Comparison of ENCODE assay signal across 8 cellular contexts in the genomic region with DNA sequence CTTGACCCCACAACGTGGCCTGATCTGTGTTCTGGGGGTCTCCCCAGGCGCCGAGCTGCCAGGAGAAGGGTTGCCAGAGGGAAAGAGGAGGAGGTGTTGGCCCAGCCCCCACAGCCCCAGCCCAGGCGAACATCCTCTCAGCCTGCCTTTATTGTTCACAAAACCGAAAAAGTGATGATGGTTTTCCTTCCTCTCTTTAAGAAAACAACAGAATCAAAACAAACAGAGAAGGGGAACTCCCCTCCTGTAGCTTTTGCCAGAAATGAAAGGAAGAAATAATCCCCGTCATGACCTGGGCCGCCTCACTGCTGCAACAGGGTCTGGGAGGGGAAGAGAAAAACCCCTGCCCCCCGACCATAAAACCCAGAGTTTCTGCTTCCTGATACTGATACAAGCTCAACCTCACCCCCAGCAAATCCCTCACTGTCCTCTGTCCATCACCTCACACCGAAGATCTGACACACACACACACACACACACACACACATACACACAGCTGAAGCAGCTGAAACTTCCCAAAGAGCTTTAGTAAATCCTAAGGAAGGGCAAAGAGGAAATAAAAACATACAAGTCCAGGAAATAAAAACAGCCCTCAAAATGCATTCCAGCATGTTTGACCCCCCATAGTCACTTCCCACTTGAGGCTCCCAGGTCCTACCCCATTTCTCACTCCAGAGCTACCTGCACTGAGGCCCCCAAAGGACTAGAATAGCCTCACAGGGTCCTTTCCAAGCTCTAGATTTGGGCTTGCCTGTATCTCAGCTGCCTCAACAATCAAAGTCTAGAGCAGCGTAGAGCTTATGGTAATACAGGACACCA. TPM values are rescaled to one million over a fixed set of nuclear protein-coding genes. Genes with fewer than 3 reads are reported as not detected.
DNase-seq lines count a peak whose midpoint lies in the region; ATAC-seq, FAIRE-seq and TF ChIP-seq lines count a peak whose summit lies in the region.

No MANE protein-coding gene starts in this region.

- peak overlapping the region; percentile 67 for H3K9ac ChIP-seq in GM12878 (ENCODE audit: control insufficient read depth, insufficient read depth, low read length)
- no peak overlapping the region for H3K9ac ChIP-seq in parathyroid adenoma

- no peak for TF ChIP-seq CTCF in GM12878 (IDR thresholded peaks at IDR 0.05 in 2 of 3, conservative IDR thresholded peaks at IDR 0.05 in 1 of 3; ENCODE audit: control insufficient read depth in 2 of 3, extremely low read depth in 1 of 3, insufficient read depth in 1 of 3, low read depth in 3 of 3, low read length in 3 of 3)
- no peak for TF ChIP-seq CTCF in parathyroid adenoma (IDR thresholded peaks at IDR 0.05)
- no peak for TF ChIP-seq CTCF in WERI-Rb-1 (IDR thresholded peaks at IDR 0.05; ENCODE audit: low read depth, low read length)

- SMC1A ChIA-PET in GM12878 (lab: Charles Lee; ENCODE audit: uncharacterized antibody, unreplicated experiment), result interaction anchor here (0.8 to 10.8 kb wide), 21 partner anchors 8 to 392 kb away, joined by 3 to 147 read pairs (median 3); a partner anchor contains a TSS

- POLR2A ChIA-PET in GM12878 (lab: Charles Lee), result interaction anchor here (0.8 to 2.5 kb wide), 10 partner anchors 9 to 54 kb away, joined by 4 to 23 read pairs (median 8); a partner anchor contains a TSS

- H3K27me3 ChIP-seq in GM12878 (replicated peaks in 1 of 2; ENCODE audit: control insufficient read depth in 2 of 2, insufficient read depth in 2 of 2, low read length in 1 of 2) (no peaks in the 10 kb centered on the region; a peak in 1 of 4 replicates), parathyroid adenoma (ENCODE audit: control insufficient read depth, insufficient read depth, low read length) (no peaks in the 10 kb centered on the region), WERI-Rb-1 (ENCODE audit: insufficient read depth, low read depth, severe bottlenecking) (no peaks in the 10 kb centered on the region)

- intact Hi-C loops in GM12878 (cut with micrococcal nuclease; ENCODE audit: unreplicated experiment), result loop anchor here (1.0 to 2.0 kb wide), 2 partner anchors 45 to 54 kb away; no protein-coding TSS in a partner anchor

- in situ Hi-C loops in GM12878 (cut with MboI), result no loop called here

- no peak for TF ChIP-seq POLR2A in GM12878 (IDR thresholded peaks at IDR 0.05; ENCODE audit: low read depth, low read length)

- no peaks in the 10 kb centered on the region for H4K20me1 ChIP-seq in GM12878 (ENCODE audit: control insufficient read depth, insufficient read depth)

- H3K27ac ChIP-seq in GM12878 (ENCODE audit: control insufficient read depth, insufficient read depth), result peak overlapping the region; percentile 73
- peak overlapping the region; percentile 36 for H3K27ac ChIP-seq in parathyroid adenoma
- H3K27ac ChIP-seq in WERI-Rb-1, result no peak overlapping the region

- H2AFZ ChIP-seq in GM12878 (ENCODE audit: control insufficient read depth, low read depth, low read length) (peak overlapping the region; percentile 21), parathyroid adenoma (no peak overlapping the region)

- H3K79me2 ChIP-seq in GM12878 (ENCODE audit: control insufficient read depth, insufficient read depth, low read length) (no peaks in the 10 kb centered on the region), parathyroid adenoma (no peaks in the 10 kb centered on the region)

- H3K36me3 ChIP-seq in GM12878 (ENCODE audit: control insufficient read depth in 2 of 2, insufficient read depth in 2 of 2, low read length in 1 of 2), result no peaks in the 10 kb centered on the region
- H3K36me3 ChIP-seq in parathyroid adenoma (ENCODE audit: control insufficient read depth, insufficient read depth, low read length), result no peaks in the 10 kb centered on the region
- H3K36me3 ChIP-seq in WERI-Rb-1, result no peaks in the 10 kb centered on the region

- WGBS in GM12878 (ENCODE audit: insufficient coverage, insufficient replicate concordance, low lambda C conversion rate, missing lambda C conversion rate), result 0% methylated on average over 10 of the region's 10 CpGs

- no peaks in the 10 kb centered on the region for H3K9me3 ChIP-seq in GM12878 (replicated peaks; ENCODE audit: control insufficient read depth, insufficient read depth, low read length)
- peaks cover 7% of the 10 kb centered on the region for H3K9me3 ChIP-seq in parathyroid adenoma (ENCODE audit: control insufficient read depth, low read length)
- peaks cover 35% of the 10 kb centered on the region for H3K9me3 ChIP-seq in WERI-Rb-1 (ENCODE audit: severe bottlenecking)

- H3K4me2 ChIP-seq in GM12878 (ENCODE audit: control insufficient read depth, insufficient read depth), result peak overlapping the region; percentile 64
- no peak overlapping the region for H3K4me2 ChIP-seq in parathyroid adenoma (ENCODE audit: low read length)

- no peak for TF ChIP-seq RAD21 in GM12878 (IDR thresholded peaks at IDR 0.05; ENCODE audit: insufficient read depth, low read depth, low read length)

- DNase-seq in T follicular helper cell (ENCODE audit: low read depth) (peak; percentile 77), GM12878 (ENCODE audit: low read depth, low spot score) (peak; percentile 80), AG08396 (ENCODE audit: low spot score) (no peak), WERI-Rb-1 (no peak), COR-L47 (lab: John Stamatoyannopoulos, UW) (no peak)

- peak; percentile 70 for FAIRE-seq in GM12878 (lab: Jason Lieb, UNC)

- CTCF ChIA-PET in GM12878 (lab: Yijun Ruan, JAX), result interaction anchor here (0.5 to 8.6 kb wide), 11 partner anchors 18 to 325 kb away, joined by 3 to 103 read pairs (median 4); a partner anchor contains a TSS

- H3K4me3 ChIP-seq in GM12878 (no peak overlapping the region), parathyroid adenoma (ENCODE audit: low read depth, low read length) (no peak overlapping the region), WERI-Rb-1 (ENCODE audit: low read depth, low read length) (no peak overlapping the region)

- TSS peak; percentile 90 for BruUV-seq in GM12878 (replicated peaks; lab: Mats Ljungman, UMichigan)

- RAD21 ChIA-PET in GM12878 (lab: Charles Lee; ENCODE audit: unreplicated experiment), result interaction anchor here (1.0 to 3.7 kb wide), 19 partner anchors 9 to 310 kb away, joined by 3 to 66 read pairs (median 5); a partner anchor contains a TSS

- peak; percentile 77 to 87; a peak in 3 of 4 replicates for TF ChIP-seq EP300 in GM12878 (IDR thresholded peaks at IDR 0.05; ENCODE audit: borderline replicate concordance in 1 of 2, control insufficient read depth in 1 of 2, low read depth in 2 of 2, low read length in 2 of 2)

- H3K4me1 ChIP-seq in GM12878 (ENCODE audit: control insufficient read depth, insufficient read depth, low read length) (peaks cover 24% of the 10 kb centered on the region), parathyroid adenoma (peaks cover 18% of the 10 kb centered on the region)

- ATAC-seq in GM18502 (IDR thresholded peaks at IDR 0.05; ENCODE audit: poor library complexity, unreplicated experiment), result peak; percentile 88
- ATAC-seq in HG02852 (IDR thresholded peaks at IDR 0.05; ENCODE audit: unreplicated experiment), result peak; percentile 92
- ATAC-seq in GM12878, result peak; percentile 88

TF ChIP-seq in GM12878, 131 proteins besides CTCF, POLR2A, EP300 and RAD21 (continues in another document):
- TF ChIP-seq EED (IDR thresholded peaks at IDR 0.05; ENCODE audit: low read depth) (peak; percentile 89), KLF5 (IDR thresholded peaks at IDR 0.05; ENCODE audit: partially characterized antibody) (peak; percentile 49), BHLHE40 (IDR thresholded peaks at IDR 0.05; ENCODE audit: borderline replicate concordance in 1 of 2, low read depth in 2 of 2, low read length in 1 of 2) (peak in 1 of 2 experiments; percentile 43; a peak in 2 of 4 replicates), FOXM1 (IDR thresholded peaks at IDR 0.05; ENCODE audit: low read depth, low read length) (no peak; the same call in none of the 2 replicates), TBL1XR1 (IDR thresholded peaks at IDR 0.05; ENCODE audit: low read depth, low read length) (peak; percentile 60; the same call in 1 of the 2 replicates)
- TF ChIP-seq, protein P1, sequence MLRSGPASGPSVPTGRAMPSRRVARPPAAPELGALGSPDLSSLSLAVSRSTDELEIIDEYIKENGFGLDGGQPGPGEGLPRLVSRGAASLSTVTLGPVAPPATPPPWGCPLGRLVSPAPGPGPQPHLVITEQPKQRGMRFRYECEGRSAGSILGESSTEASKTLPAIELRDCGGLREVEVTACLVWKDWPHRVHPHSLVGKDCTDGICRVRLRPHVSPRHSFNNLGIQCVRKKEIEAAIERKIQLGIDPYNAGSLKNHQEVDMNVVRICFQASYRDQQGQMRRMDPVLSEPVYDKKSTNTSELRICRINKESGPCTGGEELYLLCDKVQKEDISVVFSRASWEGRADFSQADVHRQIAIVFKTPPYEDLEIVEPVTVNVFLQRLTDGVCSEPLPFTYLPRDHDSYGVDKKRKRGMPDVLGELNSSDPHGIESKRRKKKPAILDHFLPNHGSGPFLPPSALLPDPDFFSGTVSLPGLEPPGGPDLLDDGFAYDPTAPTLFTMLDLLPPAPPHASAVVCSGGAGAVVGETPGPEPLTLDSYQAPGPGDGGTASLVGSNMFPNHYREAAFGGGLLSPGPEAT (IDR thresholded peaks at IDR 0.05; ENCODE audit: low read depth), result peak; percentile 95

RNA-seq across cellular contexts. Expression of a gene that starts 51.8 kb away (rescaled TPM):
- 8.2 and 9.1 TPM in 2 replicates for total RNA-seq in GM12878 (2013; cell fraction: nucleolus; rRNA removed)
- total RNA-seq in GM12878 (2014; rRNA removed) (3.9 and 4.9 TPM in 2 replicates), GM12878 (2014; rRNA removed; fragmentation: Illumina TruSeq; extraction: Trizol) (4.0 and 4.3 TPM in 2 replicates), GM12878 (2021) (58.0 and 64.9 TPM in 2 replicates)
- 14.3 TPM for polyA plus RNA-seq in GM12878 (2011; ENCODE audit: low read depth)
- polyA plus RNA-seq in GM12878 (2011; rRNA removed) (12.8 and 16.0 TPM in 2 replicates), GM12878 (2014; fragmentation: Illumina TruSeq; extraction: Trizol) (17.4 and 22.0 TPM in 2 replicates), GM12878 (2014; fragmentation: Nextera tagmentation; extraction: Ambion mirVana) (10 to 100 TPM; 25.5 to 43.3 TPM), GM12878 (2014; rRNA removed) (21.7 and 28.8 TPM in 2 replicates), GM12878 (2016; fragmentation: Nextera tagmentation; extraction: Ambion mirVana) (10 to 100 TPM in 1 of 2 experiments, 1 to 10 TPM in 1; 8.8 to 54.6 TPM)
- polyA plus RNA-seq in GM12878 (2011; cell fraction: cytosol; rRNA removed), result 7.2 TPM in 2 replicates
- 16.1 and 27.5 TPM in 2 replicates for polyA plus RNA-seq in GM12878 (2011; cell fraction: nucleus; rRNA removed)
- polyA plus RNA-seq in GM12878 (2012), result 30.3 and 31.6 TPM in 2 replicates
- polyA minus RNA-seq in GM12878 (2011; rRNA and poly(A)+ RNA removed), result 4.1 and 5.2 TPM in 2 replicates
- 21.9 and 27.0 TPM in 2 replicates for polyA minus RNA-seq in GM12878 (2011; cell fraction: cytosol; rRNA and poly(A)+ RNA removed)
- 9.4 and 21.8 TPM in 2 replicates for polyA minus RNA-seq in GM12878 (2011; cell fraction: nucleus; rRNA and poly(A)+ RNA removed)

Comparison
In these comparisons a context has a peak if more than half of its experiments do, and no peak if none do; other contexts are left out.
1. DNase-seq: peak in T follicular helper cell (single experiment) and GM12878 (single experiment); none in AG08396 (single experiment), WERI-Rb-1 (single experiment) and COR-L47 (single experiment).
2. Peak in every context shown above with its lines, with median percentiles within 50 percentile points of each other: ATAC-seq.